In genomic region chr17:34146440-34147043, GRCh38 we compare ENCODE assay signal across 8 cellular contexts.
A peak's percentile ranks its signal among the peaks of the same experiment; 100 is the strongest.
DNase-seq lines count a peak whose midpoint lies in the region; ATAC-seq and TF ChIP-seq lines count a peak whose summit lies in the region.

No MANE protein-coding gene starts in this region.

- CTCF ChIA-PET in HEK293T (lab: Yijun Ruan, JAX): interaction anchor here (1.0 kb wide), 1 partner anchor 364 kb away, joined by 3 read pairs; no protein-coding TSS in a partner anchor

- H3K36me3 Mint-ChIP-seq in activated naive CD8-positive, alpha-beta T cell treated with anti-CD3 and anti-CD28 coated beads for 36 hours: no peaks in the 10 kb centered on the region

- no peaks in the 10 kb centered on the region for H3K4me1 Mint-ChIP-seq in activated naive CD8-positive, alpha-beta T cell treated with anti-CD3 and anti-CD28 coated beads for 36 hours

- no peaks in the 10 kb centered on the region for H3K9me3 Mint-ChIP-seq in activated naive CD8-positive, alpha-beta T cell treated with anti-CD3 and anti-CD28 coated beads for 36 hours

- H3K27me3 Mint-ChIP-seq in activated naive CD8-positive, alpha-beta T cell treated with anti-CD3 and anti-CD28 coated beads for 36 hours: peaks cover 19% of the 10 kb centered on the region

- ATAC-seq in HG03159 (IDR thresholded peaks at IDR 0.05; ENCODE audit: unreplicated experiment): no peak

- no peak overlapping the region for H3K27ac Mint-ChIP-seq in activated naive CD8-positive, alpha-beta T cell treated with anti-CD3 and anti-CD28 coated beads for 36 hours

- DNase-seq in CD1c-positive myeloid dendritic cell (ENCODE audit: extremely low spot score) (peak; percentile 20), HEK293T (ENCODE audit: extremely low spot score) (peak; percentile 27), RPMI7951 (ENCODE audit: low read depth) (peak; percentile 5), kidney tubule cell (ENCODE audit: low spot score) (peak; percentile 66), cortex of kidney (lab: John Stamatoyannopoulos, UW) (no peak)
- DNase-seq in activated naive CD8-positive, alpha-beta T cell treated with anti-CD3 and anti-CD28 coated beads for 36 hours: peak; percentile 54
- DNase-seq in stimulated activated CD8-positive, alpha-beta memory T cell treated with anti-CD3 and anti-CD28 coated beads, Interleukin-4, amount 100 ng/mL, for 24 hours (ENCODE audit: low read depth): peak; percentile 26

- POLR2A ChIA-PET in HEK293T (lab: Yijun Ruan, JAX): no interaction called here

- H3K4me3 Mint-ChIP-seq in activated naive CD8-positive, alpha-beta T cell treated with anti-CD3 and anti-CD28 coated beads for 36 hours: no peak overlapping the region

TF ChIP-seq in HEK293T, 16 proteins besides CTCF, POLR2A, EP300 and RAD21:
- TF ChIP-seq, protein P1, sequence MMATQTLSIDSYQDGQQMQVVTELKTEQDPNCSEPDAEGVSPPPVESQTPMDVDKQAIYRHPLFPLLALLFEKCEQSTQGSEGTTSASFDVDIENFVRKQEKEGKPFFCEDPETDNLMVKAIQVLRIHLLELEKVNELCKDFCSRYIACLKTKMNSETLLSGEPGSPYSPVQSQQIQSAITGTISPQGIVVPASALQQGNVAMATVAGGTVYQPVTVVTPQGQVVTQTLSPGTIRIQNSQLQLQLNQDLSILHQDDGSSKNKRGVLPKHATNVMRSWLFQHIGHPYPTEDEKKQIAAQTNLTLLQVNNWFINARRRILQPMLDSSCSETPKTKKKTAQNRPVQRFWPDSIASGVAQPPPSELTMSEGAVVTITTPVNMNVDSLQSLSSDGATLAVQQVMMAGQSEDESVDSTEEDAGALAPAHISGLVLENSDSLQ (IDR thresholded peaks at IDR 0.05): peak; percentile 56
- TF ChIP-seq HDGF (IDR thresholded peaks at IDR 0.05; ENCODE audit: borderline replicate concordance): no peak
TF ChIP-seq in HEK293T: peak in this region for 1.
